1 cellular context compared by ENCODE assay signal in the genomic region with DNA sequence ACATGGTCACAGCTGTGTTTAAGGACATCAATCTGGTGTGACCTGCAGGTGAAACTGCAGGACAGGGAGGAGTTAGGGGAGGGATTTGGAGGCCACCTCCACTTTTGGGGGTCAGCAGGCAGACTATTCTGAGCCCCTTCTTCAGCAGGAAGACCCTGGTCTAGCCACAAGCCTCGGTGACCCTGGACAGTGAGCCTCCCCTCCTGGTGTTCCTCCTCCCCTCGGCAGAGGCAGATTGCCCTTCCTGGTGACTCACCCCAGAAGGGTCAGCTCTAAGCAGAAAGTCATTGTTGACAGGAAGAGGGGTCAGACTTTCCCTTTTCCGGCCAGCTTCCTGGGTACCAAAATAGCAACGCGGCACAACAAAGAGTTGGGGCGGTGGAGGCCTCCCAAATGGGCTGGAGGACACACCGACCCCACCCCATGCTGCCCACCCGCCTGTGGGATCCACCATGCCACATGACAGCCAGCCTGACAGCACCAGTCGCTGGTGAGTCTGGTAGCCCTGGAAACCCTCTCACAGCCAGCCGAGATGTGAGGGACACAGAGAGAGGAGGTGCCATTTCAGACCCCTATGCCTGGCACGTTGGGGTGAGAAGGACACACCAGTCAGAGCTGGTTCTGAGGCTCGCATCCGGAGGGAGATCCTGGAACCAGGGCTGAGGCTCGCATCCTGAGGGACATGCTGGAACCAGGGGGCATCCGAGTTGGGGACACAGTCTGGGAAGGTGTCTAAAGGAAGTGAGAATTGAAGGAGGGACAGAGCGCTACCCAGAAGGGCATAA.
TF ChIP-seq lines count a peak whose summit lies in the region.

No MANE protein-coding gene starts in this region.

TF ChIP-seq in K562, 482 proteins besides CTCF, POLR2A, EP300 and RAD21 (continued from another document):
- TF ChIP-seq, protein P1, sequence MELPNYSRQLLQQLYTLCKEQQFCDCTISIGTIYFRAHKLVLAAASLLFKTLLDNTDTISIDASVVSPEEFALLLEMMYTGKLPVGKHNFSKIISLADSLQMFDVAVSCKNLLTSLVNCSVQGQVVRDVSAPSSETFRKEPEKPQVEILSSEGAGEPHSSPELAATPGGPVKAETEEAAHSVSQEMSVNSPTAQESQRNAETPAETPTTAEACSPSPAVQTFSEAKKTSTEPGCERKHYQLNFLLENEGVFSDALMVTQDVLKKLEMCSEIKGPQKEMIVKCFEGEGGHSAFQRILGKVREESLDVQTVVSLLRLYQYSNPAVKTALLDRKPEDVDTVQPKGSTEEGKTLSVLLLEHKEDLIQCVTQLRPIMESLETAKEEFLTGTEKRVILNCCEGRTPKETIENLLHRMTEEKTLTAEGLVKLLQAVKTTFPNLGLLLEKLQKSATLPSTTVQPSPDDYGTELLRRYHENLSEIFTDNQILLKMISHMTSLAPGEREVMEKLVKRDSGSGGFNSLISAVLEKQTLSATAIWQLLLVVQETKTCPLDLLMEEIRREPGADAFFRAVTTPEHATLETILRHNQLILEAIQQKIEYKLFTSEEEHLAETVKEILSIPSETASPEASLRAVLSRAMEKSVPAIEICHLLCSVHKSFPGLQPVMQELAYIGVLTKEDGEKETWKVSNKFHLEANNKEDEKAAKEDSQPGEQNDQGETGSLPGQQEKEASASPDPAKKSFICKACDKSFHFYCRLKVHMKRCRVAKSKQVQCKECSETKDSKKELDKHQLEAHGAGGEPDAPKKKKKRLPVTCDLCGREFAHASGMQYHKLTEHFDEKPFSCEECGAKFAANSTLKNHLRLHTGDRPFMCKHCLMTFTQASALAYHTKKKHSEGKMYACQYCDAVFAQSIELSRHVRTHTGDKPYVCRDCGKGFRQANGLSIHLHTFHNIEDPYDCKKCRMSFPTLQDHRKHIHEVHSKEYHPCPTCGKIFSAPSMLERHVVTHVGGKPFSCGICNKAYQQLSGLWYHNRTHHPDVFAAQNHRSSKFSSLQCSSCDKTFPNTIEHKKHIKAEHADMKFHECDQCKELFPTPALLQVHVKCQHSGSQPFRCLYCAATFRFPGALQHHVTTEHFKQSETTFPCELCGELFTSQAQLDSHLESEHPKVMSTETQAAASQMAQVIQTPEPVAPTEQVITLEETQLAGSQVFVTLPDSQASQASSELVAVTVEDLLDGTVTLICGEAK (IDR thresholded peaks at IDR 0.05): peak; percentile 64; the same call in 1 of the 2 replicates
- TF ChIP-seq, protein P1 (CRISPR knock-in tag; IDR thresholded peaks at IDR 0.05): no peak
- TF ChIP-seq NFE2 (IDR thresholded peaks at IDR 0.05; ENCODE audit: low read depth) (peak; percentile 95), KLF13 (tag; IDR thresholded peaks at IDR 0.05; ENCODE audit: borderline replicate concordance, low read depth) (0 out of 2 replicates have a peak, but pooled peaks have one; percentile 7), NR2C1 (IDR thresholded peaks at IDR 0.05) (peak; percentile 92), NR2C1 (tag; IDR thresholded peaks at IDR 0.05) (peak; percentile 96), ZNF57 (CRISPR knock-in tag; IDR thresholded peaks at IDR 0.05) (0 out of 2 replicates have a peak, but pooled peaks have one; percentile 58)
- TF ChIP-seq, protein P2, sequence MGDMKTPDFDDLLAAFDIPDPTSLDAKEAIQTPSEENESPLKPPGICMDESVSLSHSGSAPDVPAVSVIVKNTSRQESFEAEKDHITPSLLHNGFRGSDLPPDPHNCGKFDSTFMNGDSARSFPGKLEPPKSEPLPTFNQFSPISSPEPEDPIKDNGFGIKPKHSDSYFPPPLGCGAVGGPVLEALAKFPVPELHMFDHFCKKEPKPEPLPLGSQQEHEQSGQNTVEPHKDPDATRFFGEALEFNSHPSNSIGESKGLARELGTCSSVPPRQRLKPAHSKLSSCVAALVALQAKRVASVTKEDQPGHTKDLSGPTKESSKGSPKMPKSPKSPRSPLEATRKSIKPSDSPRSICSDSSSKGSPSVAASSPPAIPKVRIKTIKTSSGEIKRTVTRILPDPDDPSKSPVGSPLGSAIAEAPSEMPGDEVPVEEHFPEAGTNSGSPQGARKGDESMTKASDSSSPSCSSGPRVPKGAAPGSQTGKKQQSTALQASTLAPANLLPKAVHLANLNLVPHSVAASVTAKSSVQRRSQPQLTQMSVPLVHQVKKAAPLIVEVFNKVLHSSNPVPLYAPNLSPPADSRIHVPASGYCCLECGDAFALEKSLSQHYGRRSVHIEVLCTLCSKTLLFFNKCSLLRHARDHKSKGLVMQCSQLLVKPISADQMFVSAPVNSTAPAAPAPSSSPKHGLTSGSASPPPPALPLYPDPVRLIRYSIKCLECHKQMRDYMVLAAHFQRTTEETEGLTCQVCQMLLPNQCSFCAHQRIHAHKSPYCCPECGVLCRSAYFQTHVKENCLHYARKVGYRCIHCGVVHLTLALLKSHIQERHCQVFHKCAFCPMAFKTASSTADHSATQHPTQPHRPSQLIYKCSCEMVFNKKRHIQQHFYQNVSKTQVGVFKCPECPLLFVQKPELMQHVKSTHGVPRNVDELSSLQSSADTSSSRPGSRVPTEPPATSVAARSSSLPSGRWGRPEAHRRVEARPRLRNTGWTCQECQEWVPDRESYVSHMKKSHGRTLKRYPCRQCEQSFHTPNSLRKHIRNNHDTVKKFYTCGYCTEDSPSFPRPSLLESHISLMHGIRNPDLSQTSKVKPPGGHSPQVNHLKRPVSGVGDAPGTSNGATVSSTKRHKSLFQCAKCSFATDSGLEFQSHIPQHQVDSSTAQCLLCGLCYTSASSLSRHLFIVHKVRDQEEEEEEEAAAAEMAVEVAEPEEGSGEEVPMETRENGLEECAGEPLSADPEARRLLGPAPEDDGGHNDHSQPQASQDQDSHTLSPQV (IDR thresholded peaks at IDR 0.05): peak; percentile 84
